ENCODE assay signal across 16 cellular contexts in genomic region chr15:82014989-82015388, GRCh38.
"Had no signal": no experiment of that assay in that cellular context is flagged by ENCODE, and none has a peak within 500 bp of the region (broad histone marks: within the 10 kb centered on the region; RNA-seq: fewer than 3 reads in every experiment).

No MANE protein-coding gene starts in this region.

- H3K4me1 Mint-ChIP-seq: mesothelial cell of epicardium, nephron progenitor cell had no signal

- H3K27ac Mint-ChIP-seq: mesothelial cell of epicardium, nephron progenitor cell had no signal

- H3K4me3 Mint-ChIP-seq: mesothelial cell of epicardium, nephron progenitor cell had no signal

- H3K4me1 ChIP-seq: ascending aorta, gastroesophageal sphincter, heart left ventricle, left lung, thyroid gland had no signal

- H3K36me3 Mint-ChIP-seq: mesothelial cell of epicardium had no signal

- H3K27me3 ChIP-seq: ascending aorta, left lung, thyroid gland had no signal

- H3K9me3 ChIP-seq: ascending aorta, gastroesophageal sphincter, heart left ventricle, left lung, thyroid gland had no signal

- H3K4me3 ChIP-seq: ascending aorta, gastroesophageal sphincter, heart left ventricle, left lung, thyroid gland had no signal

- H3K27ac ChIP-seq: ascending aorta, gastroesophageal sphincter, heart left ventricle, left lung, thyroid gland had no signal

- H3K36me3 ChIP-seq: ascending aorta, gastroesophageal sphincter, heart left ventricle, left lung, thyroid gland had no signal

- ATAC-seq: activated CD4-positive, CD25-positive, alpha-beta regulatory T cell treated with anti-CD3 and anti-CD28 coated beads, Interleukin-2, amount 50 U/mL, for 24 hours; gastroesophageal sphincter; heart left ventricle; left lung had no signal

- DNase-seq: activated CD4-positive, alpha-beta T cell treated with anti-CD3 and anti-CD28 coated beads, Interleukin-2, amount 50 U/mL, for 1 hour; activated CD8-positive, alpha-beta memory T cell treated with anti-CD3 and anti-CD28 coated beads, Interleukin-2, amount 50 U/mL, for 4 hours; activated effector memory CD4-positive, alpha-beta T cell treated with anti-CD3 and anti-CD28 coated beads, Interleukin-2, amount 50 U/mL, for 16 hours; activated naive CD4-positive, alpha-beta T cell treated with anti-CD3 and anti-CD28 coated beads, Interleukin-2, amount 50 U/mL, for 16 hours; activated T-cell treated with anti-CD3 and anti-CD28 coated beads, Interleukin-2, amount 50 U/mL, for 48 hours; heart left ventricle; left lung; nephron progenitor cell; occipital lobe; posterior cingulate gyrus; stimulated activated naive CD4-positive, alpha-beta T cell; thyroid gland had no signal
